34 cellular contexts compared by ENCODE assay signal in genomic region chr1:219669042-219669441, GRCh38. TPM values are rescaled to one million over a fixed set of nuclear protein-coding genes. Genes with fewer than 3 reads are reported as not detected.
"Had no signal": no experiment of that assay in that cellular context is flagged by ENCODE, and none has a peak within 500 bp of the region (broad histone marks: within the 10 kb centered on the region; RNA-seq: fewer than 3 reads in every experiment).

No MANE protein-coding gene starts in this region.

- ATAC-seq: activated CD8-positive, alpha-beta T cell treated with anti-CD3 and anti-CD28 coated beads for 36 hours; activated naive CD8-positive, alpha-beta T cell treated with anti-CD3 and anti-CD28 coated beads, Interleukin-2, amount 50 U/mL, for 24 hours; activated T-cell treated with anti-CD3 and anti-CD28 coated beads, Interleukin-2, amount 50 U/mL, for 4 hours; activated T-cell treated with anti-CD3 and anti-CD28 coated beads, Interleukin-2, amount 50 U/mL, for 72 hours; activated T-helper 17 cell treated with anti-CD3 and anti-CD28 coated beads, Interleukin-2, amount 50 U/mL, for 72 hours had no signal

- H3K4me1 ChIP-seq: ascending aorta had no signal

- H3K27me3 ChIP-seq: ascending aorta, cardiac muscle cell had no signal

- DNase-seq: activated B cell treated with CpG ODN at 0.5 μM for 24 hours; activated CD4-positive, alpha-beta memory T cell treated with anti-CD3 and anti-CD28 coated beads for 36 hours; activated CD4-positive, alpha-beta T cell treated with anti-CD3 and anti-CD28 coated beads for 4 hours; activated CD4-positive, alpha-beta T cell treated with anti-CD3 and anti-CD28 coated beads, Interleukin-2, amount 10 ng/mL, durations not matched to agents 24 days and 14 days; activated CD4-positive, alpha-beta T cell treated with anti-CD3 and anti-CD28 coated beads, Interleukin-2, amount 50 U/mL, for 1 hour; activated CD4-positive, alpha-beta T cell treated with anti-CD3 and anti-CD28 coated beads, Interleukin-2, amount 50 U/mL, for 4 hours; activated CD4-positive, CD25-positive, alpha-beta regulatory T cell treated with anti-CD3 and anti-CD28 coated beads, Interleukin-2, amount 50 U/mL, for 72 hours; activated CD8-positive, alpha-beta memory T cell treated with anti-CD3 and anti-CD28 coated beads, Interleukin-2, amount 50 U/mL, for 4 hours; activated CD8-positive, alpha-beta T cell treated with anti-CD3 and anti-CD28 coated beads for 36 hours; activated effector memory CD4-positive, alpha-beta T cell treated with anti-CD3 and anti-CD28 coated beads, Interleukin-2, amount 50 U/mL, for 16 hours; activated gamma-delta T cell treated with Interleukin-2 at 50 U/mL for 16 hours; activated naive CD4-positive, alpha-beta T cell; activated naive CD4-positive, alpha-beta T cell treated with anti-CD3 and anti-CD28 coated beads for 36 hours; activated naive CD8-positive, alpha-beta T cell treated with anti-CD3 and anti-CD28 coated beads, Interleukin-2, amount 10 ng/mL, durations not matched to agents 7 days and 5 days; activated naive CD8-positive, alpha-beta T cell treated with anti-CD3 and anti-CD28 coated beads, Interleukin-2, amount 50 U/mL, for 24 hours; activated T-cell treated with anti-CD3 and anti-CD28 coated beads for 4 hours; activated T-cell treated with anti-CD3 and anti-CD28 coated beads, Interleukin-2, amount 50 U/mL, for 1 hour; activated T-cell treated with anti-CD3 and anti-CD28 coated beads, Interleukin-2, amount 50 U/mL, for 4 hours; activated T-cell treated with anti-CD3 and anti-CD28 coated beads, Interleukin-2, amount 50 U/mL, for 72 hours; amygdala; anterior cingulate cortex; caudate nucleus; cerebellar nuclear complex; T-helper 1 cell; T-helper 2 cell; T-helper 9 cell had no signal

- H3K27ac ChIP-seq: ascending aorta, VCaP had no signal

- H3K4me3 ChIP-seq: ascending aorta, cardiac muscle cell had no signal

- H3K9me3 ChIP-seq: ascending aorta had no signal

- H3K36me3 ChIP-seq: ascending aorta, cardiac muscle cell had no signal

- FAIRE-seq: bronchial epithelial cell, TTC549 had no signal

RNA-seq across cellular contexts. Expression of gene ZC3H11B, which starts 56.1 kb away (rescaled TPM):
- total RNA-seq: activated B cell treated with CpG ODN at 0.5 μM for 24 hours; activated CD4-positive, alpha-beta T cell treated with anti-CD3 and anti-CD28 coated beads, Interleukin-2, amount 10 ng/mL, durations not matched to agents 24 days and 14 days; activated CD8-positive, alpha-beta memory T cell treated with anti-CD3 and anti-CD28 coated beads for 36 hours; activated T-helper 1 cell treated with anti-CD3 and anti-CD28 coated beads, Interleukin-12 subunit alpha, Interleukin-12 subunit beta, Interleukin-2, Interleukin-4 antibody, amounts not matched to agents 30 ng/mL and 10 ng/mL and 1 ng/mL, durations not matched to agents 14 hours and 24 hours and 36 hours; ascending aorta; bronchial epithelial cell had no signal
